26 cellular contexts compared by ENCODE assay signal in the genomic region with DNA sequence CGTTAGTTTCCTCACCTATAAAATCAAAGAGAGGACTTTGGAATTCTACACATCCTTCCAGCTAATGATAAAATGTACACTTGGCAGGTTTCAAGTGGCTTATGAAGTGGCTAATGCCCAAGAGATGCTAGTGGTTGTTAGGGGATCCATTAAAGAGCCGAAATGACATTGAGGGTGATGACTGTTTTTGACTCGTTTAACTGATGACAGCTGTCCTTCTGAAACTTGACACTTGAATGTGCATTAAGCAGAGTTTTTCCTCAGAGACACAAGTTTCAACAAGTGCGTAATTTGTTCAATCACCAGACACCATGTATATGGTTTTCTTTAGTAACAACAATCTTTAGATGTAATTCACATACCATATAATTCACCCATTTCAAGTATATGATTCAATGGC. TPM values are rescaled to one million over a fixed set of nuclear protein-coding genes. Genes with fewer than 3 reads are reported as not detected.
DNase-seq lines count a peak whose midpoint lies in the region; ATAC-seq and TF ChIP-seq lines count a peak whose summit lies in the region.
"Had no signal": no experiment of that assay in that cellular context is flagged by ENCODE, and none has a peak within 500 bp of the region (broad histone marks: within the 10 kb centered on the region; RNA-seq: fewer than 3 reads in every experiment).

No MANE protein-coding gene starts in this region.

- no peak overlapping the region for H3K27ac ChIP-seq in esophagus muscularis mucosa (replicated peaks in 1 of 4)
- H3K27ac ChIP-seq: body of pancreas, neural progenitor cell, testis, vagina had no signal

- no peak for TF ChIP-seq CTCF in esophagus muscularis mucosa (IDR thresholded peaks at IDR 0.05)

- no peaks in the 10 kb centered on the region for H3K4me1 ChIP-seq in esophagus muscularis mucosa
- H3K4me1 ChIP-seq: body of pancreas, neural progenitor cell, testis, vagina had no signal

- no peak for ATAC-seq in stimulated activated naive CD8-positive, alpha-beta T cell treated with anti-CD3 and anti-CD28 coated beads, Interleukin-15, amount 100 ng/mL, for 72 hours
- ATAC-seq in HG03457 (IDR thresholded peaks at IDR 0.05; ENCODE audit: unreplicated experiment): no peak
- ATAC-seq: body of pancreas, HCT116, T-helper 17 cell had no signal

- TF ChIP-seq POLR2A in esophagus muscularis mucosa (IDR thresholded peaks at IDR 0.05; ENCODE audit: low read depth): no peak

- no peaks in the 10 kb centered on the region for H3K27me3 ChIP-seq in esophagus muscularis mucosa
- H3K27me3 ChIP-seq: body of pancreas, neural progenitor cell, testis, vagina had no signal

- H3K36me3 ChIP-seq in esophagus muscularis mucosa: no peaks in the 10 kb centered on the region
- H3K36me3 ChIP-seq: neural progenitor cell, vagina had no signal

- no peak for DNase-seq in stimulated activated naive CD8-positive, alpha-beta T cell treated with anti-CD3 and anti-CD28 coated beads, Interleukin-15, amount 100 ng/mL, for 72 hours
- DNase-seq in NCI-H2171 treated with DMSO at 0.1 percent for 48 hours (lab: John Stamatoyannopoulos, UW) (peak; percentile 88), esophagus muscularis mucosa (ENCODE audit: extremely low spot score) (peak; percentile 26), NCI-H82 treated with DMSO at 0.1 percent for 48 hours (lab: John Stamatoyannopoulos, UW; ENCODE audit: unreplicated experiment) (no peak), EL (no peak)
- DNase-seq: activated CD4-positive, alpha-beta T cell treated with anti-CD3 and anti-CD28 coated beads, Interleukin-2, amount 50 U/mL, for 4 hours; body of pancreas; DMS53; effector CD8-positive, alpha-beta T cell; foreskin melanocyte; GF-D8; hippocampal formation; KG1; NCI-H2081; NCI-H510A; stimulated activated CD4-positive, alpha-beta T cell treated with anti-CD3 and anti-CD28 coated beads, Interleukin-1b, Interleukin-23, amount 100 ng/mL, for 48 hours; T-helper 17 cell; testis had no signal

- WGBS in esophagus muscularis mucosa: 97% methylated on average over 4 of the region's 4 CpGs

- H3K27me3 Mint-ChIP-seq in stimulated activated naive CD8-positive, alpha-beta T cell treated with anti-CD3 and anti-CD28 coated beads, Interleukin-15, Interleukin-2, amounts not matched to agents 100 ng/mL and 50 ng/mL, for 24 hours: no peaks in the 10 kb centered on the region
- no peaks in the 10 kb centered on the region for H3K27me3 Mint-ChIP-seq in stimulated activated naive CD8-positive, alpha-beta T cell treated with anti-CD3 and anti-CD28 coated beads, Interleukin-15, amount 100 ng/mL, for 72 hours
- H3K27me3 Mint-ChIP-seq: progenitor cell of endocrine pancreas, T-helper 17 cell had no signal

- peaks cover 52% of the 10 kb centered on the region for H3K4me1 Mint-ChIP-seq in stimulated activated naive CD8-positive, alpha-beta T cell treated with anti-CD3 and anti-CD28 coated beads, Interleukin-15, Interleukin-2, amounts not matched to agents 100 ng/mL and 50 ng/mL, for 24 hours (ENCODE audit: low read depth)
- peaks cover 68% of the 10 kb centered on the region for H3K4me1 Mint-ChIP-seq in stimulated activated naive CD8-positive, alpha-beta T cell treated with anti-CD3 and anti-CD28 coated beads, Interleukin-15, amount 100 ng/mL, for 72 hours

- H3K9me3 ChIP-seq in esophagus muscularis mucosa: no peaks in the 10 kb centered on the region
- H3K9me3 ChIP-seq: body of pancreas, testis, vagina had no signal

- H3K9me3 Mint-ChIP-seq in stimulated activated naive CD8-positive, alpha-beta T cell treated with anti-CD3 and anti-CD28 coated beads, Interleukin-15, Interleukin-2, amounts not matched to agents 100 ng/mL and 50 ng/mL, for 24 hours: no peaks in the 10 kb centered on the region
- H3K9me3 Mint-ChIP-seq in stimulated activated naive CD8-positive, alpha-beta T cell treated with anti-CD3 and anti-CD28 coated beads, Interleukin-15, amount 100 ng/mL, for 72 hours: peaks cover 0 to 8% of the 10 kb centered on the region in 2 donors
- H3K9me3 Mint-ChIP-seq: activated T-helper 1 cell treated with anti-CD3 and anti-CD28 coated beads, Interleukin-12 subunit alpha, Interleukin-12 subunit beta, Interleukin-2, Interleukin-4 antibody, amounts not matched to agents 30 ng/mL and 10 ng/mL and 1 ng/mL, durations not matched to agents 14 hours and 24 hours and 36 hours; neural progenitor cell had no signal

- peaks cover 25% of the 10 kb centered on the region for H3K36me3 Mint-ChIP-seq in stimulated activated naive CD8-positive, alpha-beta T cell treated with anti-CD3 and anti-CD28 coated beads, Interleukin-15, Interleukin-2, amounts not matched to agents 100 ng/mL and 50 ng/mL, for 24 hours (ENCODE audit: low read depth)
- H3K36me3 Mint-ChIP-seq: neural progenitor cell had no signal

- no peak overlapping the region for H3K4me3 ChIP-seq in esophagus muscularis mucosa
- H3K4me3 ChIP-seq: body of pancreas, neural progenitor cell, testis, vagina had no signal

- intact Hi-C loops in esophagus muscularis mucosa (cut with DNase I): no loop called here

- peak overlapping the region; percentile 86 for H3K27ac Mint-ChIP-seq in stimulated activated naive CD8-positive, alpha-beta T cell treated with anti-CD3 and anti-CD28 coated beads, Interleukin-15, Interleukin-2, amounts not matched to agents 100 ng/mL and 50 ng/mL, for 24 hours
- no peak overlapping the region for H3K27ac Mint-ChIP-seq in stimulated activated naive CD8-positive, alpha-beta T cell treated with anti-CD3 and anti-CD28 coated beads, Interleukin-15, amount 100 ng/mL, for 72 hours
- H3K27ac Mint-ChIP-seq: neural progenitor cell, progenitor cell of endocrine pancreas had no signal

- TF ChIP-seq EP300 in esophagus muscularis mucosa (IDR thresholded peaks at IDR 0.05): no peak

- peak overlapping the region; percentile 91 for H3K4me3 Mint-ChIP-seq in stimulated activated naive CD8-positive, alpha-beta T cell treated with anti-CD3 and anti-CD28 coated beads, Interleukin-15, Interleukin-2, amounts not matched to agents 100 ng/mL and 50 ng/mL, for 24 hours
- H3K4me3 Mint-ChIP-seq in stimulated activated naive CD8-positive, alpha-beta T cell treated with anti-CD3 and anti-CD28 coated beads, Interleukin-15, amount 100 ng/mL, for 72 hours: peak overlapping the region in 1 of 2 donors; percentile 26
- H3K4me3 Mint-ChIP-seq: neural progenitor cell had no signal

RNA-seq across cellular contexts. Expression of a gene that starts 1.6 kb away (rescaled TPM):
- 10 to 100 TPM in 1 of 4 donors, 1 to 10 TPM in 3; 1.2 to 15.2 (median 2.4) TPM for total RNA-seq in esophagus muscularis mucosa
- total RNA-seq: progenitor cell of endocrine pancreas, RPMI7951 had no signal

Comparison
In these comparisons a context has a peak if more than half of its experiments do, and no peak if none do; other contexts are left out.
1. DNase-seq: peak in NCI-H2171 treated with DMSO at 0.1 percent for 48 hours (single experiment) and esophagus muscularis mucosa (single experiment); none in stimulated activated naive CD8-positive, alpha-beta T cell treated with anti-CD3 and anti-CD28 coated beads, Interleukin-15, amount 100 ng/mL, for 72 hours (0 of 2), NCI-H82 treated with DMSO at 0.1 percent for 48 hours (single experiment) and EL (single experiment).